ENCODE assay signal across 20 cellular contexts in genomic region chr21:42172596-42173483, GRCh38. TPM values are rescaled to one million over a fixed set of nuclear protein-coding genes. Genes with fewer than 3 reads are reported as not detected.
A peak's percentile ranks its signal among the peaks of the same experiment; 100 is the strongest.
DNase-seq lines count a peak whose midpoint lies in the region; ATAC-seq and TF ChIP-seq lines count a peak whose summit lies in the region.
"Had no signal": no experiment of that assay in that cellular context is flagged by ENCODE, and none has a peak within 500 bp of the region (broad histone marks: within the 10 kb centered on the region; RNA-seq: fewer than 3 reads in every experiment).

No MANE protein-coding gene starts in this region.

- H3K4me1 ChIP-seq in RWPE2 (ENCODE audit: insufficient read depth, poor library complexity, severe bottlenecking) (peaks cover 26% of the 10 kb centered on the region), testis (peaks cover 5% of the 10 kb centered on the region)
- H3K4me1 ChIP-seq: BE2C, HAP-1 had no signal

- no peak overlapping the region for H3K4me3 ChIP-seq in RWPE2 (ENCODE audit: severe bottlenecking)
- no peak overlapping the region for H3K4me3 ChIP-seq in testis
- H3K4me3 ChIP-seq: HAP-1 had no signal

- H3K36me3 ChIP-seq in RWPE2 (ENCODE audit: low read depth) (0 out of 2 replicates have a peak, but pooled peaks cover 3% of the 10 kb centered on the region), testis (ENCODE audit: low read depth, missing control alignments) (no peaks in the 10 kb centered on the region)
- H3K36me3 ChIP-seq: BE2C, HAP-1 had no signal

- peak; percentile 47 for DNase-seq in activated CD8-positive, alpha-beta memory T cell treated with anti-CD3 and anti-CD28 coated beads for 24 hours
- DNase-seq in activated CD8-positive, alpha-beta memory T cell treated with anti-CD3 and anti-CD28 coated beads, Interleukin-2, amount 50 U/mL, for 4 hours, result no peak
- DNase-seq in RWPE2 (ENCODE audit: low spot score) (no peak), testis (peak; percentile 13), NCI-H1092 (lab: John Stamatoyannopoulos, UW) (no peak), DMS53 treated with DMSO at 0.1 percent for 48 hours (lab: John Stamatoyannopoulos, UW; ENCODE audit: unreplicated experiment) (no peak), posterior vena cava (ENCODE audit: low spot score) (no peak)
- DNase-seq: 8988T; BE2C; CD4-positive, alpha-beta T cell; DMS53; Kasumi-1; NCI-H187; NCI-H345; NCI-H526 treated with DMSO at 0.1 percent for 48 hours; OCI-M1; RPMI8226 had no signal

- 67 to 71% methylated on average over 24 to 40 of the region's 40 CpGs for WGBS in testis, 2 donors

- no peaks in the 10 kb centered on the region for H3K27me3 ChIP-seq in RWPE2 (ENCODE audit: insufficient read depth, poor library complexity, severe bottlenecking)
- no peaks in the 10 kb centered on the region for H3K27me3 ChIP-seq in layer of hippocampus (ENCODE audit: control insufficient read depth, insufficient read depth, low read length)
- H3K27me3 ChIP-seq in testis, result no peaks in the 10 kb centered on the region
- H3K27me3 ChIP-seq: BE2C had no signal

- intact Hi-C loops in testis (cut with DNase I; ENCODE audit: low total_unique reads), result no loop called here
- intact Hi-C loops in posterior vena cava (cut with DNase I), result no loop called here

- H3K9me3 ChIP-seq in RWPE2 (ENCODE audit: severe bottlenecking) (no peaks in the 10 kb centered on the region), testis (no peaks in the 10 kb centered on the region)
- H3K9me3 ChIP-seq: BE2C, HAP-1 had no signal

- TF ChIP-seq POLR2A in testis (IDR thresholded peaks at IDR 0.05), result no peak

- no peak for ATAC-seq in RWPE2 (ENCODE audit: low read depth)

- H3K27ac ChIP-seq in RWPE2 (ENCODE audit: poor library complexity, severe bottlenecking) (peak overlapping the region; percentile 87), layer of hippocampus (ENCODE audit: low read depth, low read length) (peak overlapping the region; percentile 40), testis (no peak overlapping the region)

- no peak for TF ChIP-seq CTCF in RWPE2 (IDR thresholded peaks at IDR 0.05; ENCODE audit: poor library complexity, severe bottlenecking)
- TF ChIP-seq CTCF in testis (IDR thresholded peaks at IDR 0.05), result no peak

RNA-seq across cellular contexts. Expression of gene ABCG1, which starts 46.1 kb away (rescaled TPM):
- 1 to 10 TPM; 4.6 to 5.9 TPM for total RNA-seq in testis
- polyA plus RNA-seq in testis (ENCODE audit: insufficient read depth, low read depth, low replicate concordance), result 5.1 TPM
- total RNA-seq in posterior vena cava, result 10 to 100 TPM; 11.8 to 12.4 TPM
- total RNA-seq: HT1080 had no signal

Comparison
In these comparisons a context has a peak if more than half of its experiments do, and no peak if none do; other contexts are left out.
1. DNase-seq: peak in activated CD8-positive, alpha-beta memory T cell treated with anti-CD3 and anti-CD28 coated beads for 24 hours (single experiment) and testis (single experiment); none in activated CD8-positive, alpha-beta memory T cell treated with anti-CD3 and anti-CD28 coated beads, Interleukin-2, amount 50 U/mL, for 4 hours (single experiment), RWPE2 (single experiment), NCI-H1092 (single experiment), DMS53 treated with DMSO at 0.1 percent for 48 hours (single experiment) and posterior vena cava (single experiment).
2. H3K27ac ChIP-seq: peak in RWPE2 (single experiment) and layer of hippocampus (single experiment); none in testis (0 of 2).